ENCODE assay signal across 37 cellular contexts in genomic region chr1:56540467-56540866, GRCh38. TPM values are rescaled to one million over a fixed set of nuclear protein-coding genes. Genes with fewer than 3 reads are reported as not detected.
DNase-seq lines count a peak whose midpoint lies in the region; ATAC-seq, FAIRE-seq and TF ChIP-seq lines count a peak whose summit lies in the region.
"Had no signal": no experiment of that assay in that cellular context is flagged by ENCODE, and none has a peak within 500 bp of the region (broad histone marks: within the 10 kb centered on the region; RNA-seq: fewer than 3 reads in every experiment).

No MANE protein-coding gene starts in this region.

- H3K18ac ChIP-seq in mesendoderm (ENCODE audit: low read length): peak overlapping the region; percentile 47

- H3K9me3 Mint-ChIP-seq in astrocyte (ENCODE audit: unreplicated experiment): no peaks in the 10 kb centered on the region
- H3K9me3 Mint-ChIP-seq in activated T-helper 1 cell treated with anti-CD3 and anti-CD28 coated beads, Interleukin-12 subunit alpha, Interleukin-12 subunit beta, Interleukin-2, Interleukin-4 antibody, amounts not matched to agents 30 ng/mL and 10 ng/mL and 1 ng/mL, durations not matched to agents 14 hours and 24 hours and 36 hours: no peaks in the 10 kb centered on the region
- H3K9me3 Mint-ChIP-seq: CD8-positive, alpha-beta T cell; stimulated activated naive B cell treated with anti-CD40 and anti-IgM and Interleukin-4, amounts not matched to agents 10 μg/mL and 1 μg/mL and 100 μg/mL, for 72 hours; T-helper 2 cell treated with Interferon-gamma antibody and Interleukin-4, amounts not matched to agents 5 μg/mL and 100 μg/mL, for 36 hours had no signal

- peaks cover 24% of the 10 kb centered on the region for H4K20me1 ChIP-seq in astrocyte (ENCODE audit: insufficient read depth, low read length)

- no peak overlapping the region for H3K4me2 ChIP-seq in astrocyte (ENCODE audit: low read length)
- no peak overlapping the region for H3K4me2 ChIP-seq in mesendoderm (ENCODE audit: low read length)

- intact Hi-C loops in Right ventricle myocardium inferior (cut with DNase I): no loop called here
- intact Hi-C loops in activated T-helper 1 cell treated with anti-CD3 and anti-CD28 coated beads, Interleukin-12 subunit alpha, Interleukin-12 subunit beta, Interleukin-2, Interleukin-4 antibody, amounts not matched to agents 30 ng/mL and 10 ng/mL and 1 ng/mL, durations not matched to agents 14 hours and 24 hours and 36 hours (cut with micrococcal nuclease): no loop called here

- peaks cover 6% of the 10 kb centered on the region for H3K79me2 ChIP-seq in astrocyte (ENCODE audit: insufficient read depth, low read length)
- H3K79me2 ChIP-seq in mesendoderm (ENCODE audit: control insufficient read depth, insufficient read depth, low read length): peaks cover 9% of the 10 kb centered on the region

- WGBS in mesendoderm (ENCODE audit: extremely low coverage, insufficient coverage, low lambda C conversion rate): no CpG with 5 or more reads among the region's 2 CpGs

- H3K4me3 ChIP-seq in right atrium auricular region: no peak overlapping the region
- no peak overlapping the region for H3K4me3 ChIP-seq in astrocyte (ENCODE audit: insufficient read depth, low read depth, low read length)
- H3K4me3 ChIP-seq in mesendoderm (ENCODE audit: low read length): no peak overlapping the region
- H3K4me3 ChIP-seq: cardiac muscle cell, colonic mucosa, GM12878, lower lobe of right lung, ovary, Peyer's patch, suprapubic skin had no signal

- H3K27ac ChIP-seq in right atrium auricular region (peak overlapping the region; percentile 54 to 74), astrocyte (ENCODE audit: low read depth, low read length) (no peak overlapping the region), mesendoderm (ENCODE audit: low read depth, low read length) (no peak overlapping the region)
- H3K27ac ChIP-seq: cardiac muscle cell, colonic mucosa, lower lobe of right lung, ovary, Peyer's patch, suprapubic skin, VCaP had no signal

- no peak overlapping the region for H2BK120ac ChIP-seq in mesendoderm (ENCODE audit: low read depth, low read length)

- no peak overlapping the region for H2AK5ac ChIP-seq in mesendoderm (ENCODE audit: low read length)

- peaks cover 4% of the 10 kb centered on the region for H3K79me1 ChIP-seq in mesendoderm (ENCODE audit: low read length)

- H2BK5ac ChIP-seq in mesendoderm (ENCODE audit: low read length): no peak overlapping the region

- no peak overlapping the region for H4K5ac ChIP-seq in mesendoderm (ENCODE audit: low read length)

- peak overlapping the region; percentile 10 for H3K23ac ChIP-seq in mesendoderm (ENCODE audit: low read length)

- H3K4me1 ChIP-seq in right atrium auricular region (peaks cover 0 to 78% of the 10 kb centered on the region in 2 donors), astrocyte (ENCODE audit: insufficient read depth, low read length) (no peaks in the 10 kb centered on the region), mesendoderm (ENCODE audit: control insufficient read depth, low read depth, low read length) (peaks cover 9% of the 10 kb centered on the region)
- H3K4me1 ChIP-seq: colonic mucosa had no signal

- H3K27me3 ChIP-seq in right atrium auricular region: no peaks in the 10 kb centered on the region
- H3K27me3 ChIP-seq in astrocyte (ENCODE audit: insufficient read depth, low read length): no peaks in the 10 kb centered on the region
- no peaks in the 10 kb centered on the region for H3K27me3 ChIP-seq in mesendoderm (ENCODE audit: insufficient read depth, low read length, poor library complexity)
- H3K27me3 ChIP-seq: cardiac muscle cell, colonic mucosa, ovary, Peyer's patch, suprapubic skin had no signal

- DNase-seq in right atrium auricular region (ENCODE audit: low spot score) (no peak), Right ventricle myocardium inferior (ENCODE audit: missing footprints) (no peak), astrocyte (ENCODE audit: low read depth) (no peak), mesendoderm (no peak), glomerular visceral epithelial cell (ENCODE audit: extremely low spot score) (no peak), NCI-H1417 (lab: John Stamatoyannopoulos, UW) (no peak)
- DNase-seq in activated T-helper 1 cell treated with anti-CD3 and anti-CD28 coated beads, Interleukin-12 subunit alpha, Interleukin-12 subunit beta, Interleukin-2, Interleukin-4 antibody, amounts not matched to agents 30 ng/mL and 10 ng/mL and 1 ng/mL, durations not matched to agents 14 hours and 24 hours and 36 hours (ENCODE audit: low spot score): no peak
- DNase-seq: activated CD4-positive, alpha-beta T cell treated with anti-CD3 and anti-CD28 coated beads for 4 hours; amygdala; CD8-positive, alpha-beta T cell; colonic mucosa; effector CD8-positive, alpha-beta T cell; foreskin fibroblast; HCEC 1CT; head of caudate nucleus; Karpas-422; kidney; lower lobe of right lung; NCI-H1436 treated with DMSO at 0.1 percent for 48 hours; NCI-H748 treated with DMSO at 0.1 percent for 48 hours; ovary; Peyer's patch; retina; SIG-M5; small intestine; stimulated activated naive B cell treated with anti-CD40 and anti-IgM and Interleukin-4, amounts not matched to agents 10 μg/mL and 1 μg/mL and 100 μg/mL, for 72 hours had no signal

- H3K4me3 Mint-ChIP-seq in astrocyte (ENCODE audit: unreplicated experiment): no peak overlapping the region
- H3K4me3 Mint-ChIP-seq in activated T-helper 1 cell treated with anti-CD3 and anti-CD28 coated beads, Interleukin-12 subunit alpha, Interleukin-12 subunit beta, Interleukin-2, Interleukin-4 antibody, amounts not matched to agents 30 ng/mL and 10 ng/mL and 1 ng/mL, durations not matched to agents 14 hours and 24 hours and 36 hours: no peak overlapping the region
- H3K4me3 Mint-ChIP-seq: activated naive CD4-positive, alpha-beta T cell treated with anti-CD3 and anti-CD28 coated beads, Interleukin-2, amount 50 U/mL, for 24 hours; B cell; CD8-positive, alpha-beta T cell; stimulated activated naive B cell treated with anti-CD40 and anti-IgM and Interleukin-4, amounts not matched to agents 10 μg/mL and 1 μg/mL and 100 μg/mL, for 72 hours; T-helper 2 cell treated with Interferon-gamma antibody and Interleukin-4, amounts not matched to agents 5 μg/mL and 100 μg/mL, for 36 hours had no signal

- H3K9ac ChIP-seq in astrocyte (ENCODE audit: low read length): no peak overlapping the region
- no peak overlapping the region for H3K9ac ChIP-seq in mesendoderm (ENCODE audit: low read length)

- H2BK15ac ChIP-seq in mesendoderm (replicated peaks; ENCODE audit: low read depth): no peak overlapping the region

- H3K36me3 ChIP-seq in right atrium auricular region: peaks cover 12% of the 10 kb centered on the region
- H3K36me3 ChIP-seq in astrocyte (ENCODE audit: insufficient read depth, low read length): peaks cover 4% of the 10 kb centered on the region
- H3K36me3 ChIP-seq in mesendoderm (ENCODE audit: control insufficient read depth, insufficient read depth, low read length): no peaks in the 10 kb centered on the region
- H3K36me3 ChIP-seq: cardiac muscle cell, colonic mucosa, ovary had no signal

- peaks cover 8% of the 10 kb centered on the region for H3K27me3 Mint-ChIP-seq in astrocyte (ENCODE audit: low read depth, unreplicated experiment)
- no peaks in the 10 kb centered on the region for H3K27me3 Mint-ChIP-seq in activated T-helper 1 cell treated with anti-CD3 and anti-CD28 coated beads, Interleukin-12 subunit alpha, Interleukin-12 subunit beta, Interleukin-2, Interleukin-4 antibody, amounts not matched to agents 30 ng/mL and 10 ng/mL and 1 ng/mL, durations not matched to agents 14 hours and 24 hours and 36 hours (ENCODE audit: insufficient read depth)
- H3K27me3 Mint-ChIP-seq: B cell had no signal

- no peaks in the 10 kb centered on the region for H3K4me1 Mint-ChIP-seq in astrocyte (ENCODE audit: low read depth, unreplicated experiment)
- H3K4me1 Mint-ChIP-seq in activated T-helper 1 cell treated with anti-CD3 and anti-CD28 coated beads, Interleukin-12 subunit alpha, Interleukin-12 subunit beta, Interleukin-2, Interleukin-4 antibody, amounts not matched to agents 30 ng/mL and 10 ng/mL and 1 ng/mL, durations not matched to agents 14 hours and 24 hours and 36 hours (ENCODE audit: low read depth): no peaks in the 10 kb centered on the region
- H3K4me1 Mint-ChIP-seq: activated naive CD4-positive, alpha-beta T cell treated with anti-CD3 and anti-CD28 coated beads, Interleukin-2, amount 50 U/mL, for 24 hours; B cell; stimulated activated naive B cell treated with anti-CD40 and anti-IgM and Interleukin-4, amounts not matched to agents 10 μg/mL and 1 μg/mL and 100 μg/mL, for 72 hours had no signal

- no peak overlapping the region for H2AFZ ChIP-seq in astrocyte (ENCODE audit: low read depth, low read length)

- no peaks in the 10 kb centered on the region for H3K9me3 ChIP-seq in right atrium auricular region
- H3K9me3 ChIP-seq in astrocyte (ENCODE audit: insufficient read depth, low read depth, low read length): no peaks in the 10 kb centered on the region
- H3K9me3 ChIP-seq: colonic mucosa, lower lobe of right lung, ovary, Peyer's patch, suprapubic skin had no signal

- H3K36me3 Mint-ChIP-seq in astrocyte (ENCODE audit: low read depth, unreplicated experiment): no peaks in the 10 kb centered on the region
- no peaks in the 10 kb centered on the region for H3K36me3 Mint-ChIP-seq in activated T-helper 1 cell treated with anti-CD3 and anti-CD28 coated beads, Interleukin-12 subunit alpha, Interleukin-12 subunit beta, Interleukin-2, Interleukin-4 antibody, amounts not matched to agents 30 ng/mL and 10 ng/mL and 1 ng/mL, durations not matched to agents 14 hours and 24 hours and 36 hours (ENCODE audit: low read depth)
- H3K36me3 Mint-ChIP-seq: activated naive CD4-positive, alpha-beta T cell treated with anti-CD3 and anti-CD28 coated beads, Interleukin-2, amount 50 U/mL, for 24 hours; CD8-positive, alpha-beta T cell had no signal

- H3K27ac Mint-ChIP-seq in astrocyte (ENCODE audit: unreplicated experiment): no peak overlapping the region
- no peak overlapping the region for H3K27ac Mint-ChIP-seq in activated T-helper 1 cell treated with anti-CD3 and anti-CD28 coated beads, Interleukin-12 subunit alpha, Interleukin-12 subunit beta, Interleukin-2, Interleukin-4 antibody, amounts not matched to agents 30 ng/mL and 10 ng/mL and 1 ng/mL, durations not matched to agents 14 hours and 24 hours and 36 hours
- H3K27ac Mint-ChIP-seq: activated naive CD4-positive, alpha-beta T cell treated with anti-CD3 and anti-CD28 coated beads, Interleukin-2, amount 50 U/mL, for 24 hours; B cell; CD8-positive, alpha-beta T cell; stimulated activated naive B cell treated with anti-CD40 and anti-IgM and Interleukin-4, amounts not matched to agents 10 μg/mL and 1 μg/mL and 100 μg/mL, for 72 hours; T-helper 2 cell treated with Interferon-gamma antibody and Interleukin-4, amounts not matched to agents 5 μg/mL and 100 μg/mL, for 36 hours had no signal

- FAIRE-seq in astrocyte (lab: Jason Lieb, UNC): peak; percentile 32
- FAIRE-seq: A204.1, GM12878, GM19239, HepG2, kidney, small intestine had no signal

- H3K4ac ChIP-seq in mesendoderm (ENCODE audit: low read depth, low read length): no peak overlapping the region

- no peak overlapping the region for H4K8ac ChIP-seq in mesendoderm (ENCODE audit: low read depth, low read length)

- ATAC-seq in Right ventricle myocardium inferior (no peak), HG03025 (IDR thresholded peaks at IDR 0.05; ENCODE audit: low FRiP score, unreplicated experiment) (no peak)
- ATAC-seq: CD8-positive, alpha-beta T cell; GM12878; HepG2; lower lobe of right lung; stimulated activated naive B cell treated with anti-CD40 and anti-IgM and Interleukin-4, amounts not matched to agents 10 μg/mL and 1 μg/mL and 100 μg/mL, for 72 hours had no signal

- H3K56ac ChIP-seq in mesendoderm (ENCODE audit: low read length): no peak overlapping the region

- no peak for TF ChIP-seq CTCF in right atrium auricular region (IDR thresholded peaks at IDR 0.05)
- no peak for TF ChIP-seq CTCF in astrocyte (IDR thresholded peaks at IDR 0.05; ENCODE audit: insufficient read depth, low read depth, low read length)

RNA-seq across cellular contexts. Expression of gene PLPP3, which starts 38.9 kb away (rescaled TPM):
- total RNA-seq in right atrium auricular region (10 to 100 TPM; 83.1 to 94.1 TPM), Right ventricle myocardium inferior (143 TPM), astrocyte (1.2 and 2.2 TPM in 2 replicates)
- polyA plus RNA-seq in mesendoderm (2013, experiment 1 of 2): 8.7 TPM
- 9.3 TPM for polyA plus RNA-seq in mesendoderm (2013, experiment 2 of 2)
- total RNA-seq in activated T-helper 1 cell treated with anti-CD3 and anti-CD28 coated beads, Interleukin-12 subunit alpha, Interleukin-12 subunit beta, Interleukin-2, Interleukin-4 antibody, amounts not matched to agents 30 ng/mL and 10 ng/mL and 1 ng/mL, durations not matched to agents 14 hours and 24 hours and 36 hours: not detected in 2 replicates
- total RNA-seq: CD8-positive, alpha-beta T cell had no signal

Comparison
In these comparisons a context has a peak if more than half of its experiments do, and no peak if none do; other contexts are left out.
1. H3K27ac ChIP-seq: peak in right atrium auricular region (2 of 2); none in astrocyte (single experiment) and mesendoderm (single experiment).
2. RNA of gene PLPP3, which starts 38.9 kb away (total RNA-seq): 143 TPM in Right ventricle myocardium inferior (single experiment) and 83.1 to 94.1 TPM in right atrium auricular region; 1.2 to 2.2 TPM in astrocyte and not detected in activated T-helper 1 cell treated with anti-CD3 and anti-CD28 coated beads, Interleukin-12 subunit alpha, Interleukin-12 subunit beta, Interleukin-2, Interleukin-4 antibody, amounts not matched to agents 30 ng/mL and 10 ng/mL and 1 ng/mL, durations not matched to agents 14 hours and 24 hours and 36 hours; every median in the first group is over 10 times any median in the second.